In genomic region chr11:79122759-79123158, GRCh38 we compare ENCODE assay signal across 23 cellular contexts.
"Had no signal": no experiment of that assay in that cellular context is flagged by ENCODE, and none has a peak within 500 bp of the region (broad histone marks: within the 10 kb centered on the region; RNA-seq: fewer than 3 reads in every experiment).

No MANE protein-coding gene starts in this region.

- ATAC-seq: left colon, right cardiac atrium had no signal

- H2AFZ ChIP-seq: neural progenitor cell had no signal

- H3K27ac ChIP-seq: brain microvascular endothelial cell, coronary artery, esophagus squamous epithelium, neural progenitor cell, suprapubic skin, tibial nerve had no signal

- H3K4me3 ChIP-seq: coronary artery, esophagus squamous epithelium, neural progenitor cell, suprapubic skin, tibial nerve had no signal

- DNase-seq: activated CD4-positive, alpha-beta memory T cell treated with anti-CD3 and anti-CD28 coated beads for 36 hours; activated CD4-positive, alpha-beta T cell treated with anti-CD3 and anti-CD28 coated beads, Interleukin-2, amount 10 ng/mL, durations not matched to agents 24 days and 14 days; activated CD4-positive, CD25-positive, alpha-beta regulatory T cell treated with anti-CD3 and anti-CD28 coated beads, Interleukin-2, amount 50 U/mL, for 72 hours; activated CD8-positive, alpha-beta memory T cell treated with anti-CD3 and anti-CD28 coated beads, Interleukin-2, amount 50 U/mL, for 4 hours; activated gamma-delta T cell; activated naive CD4-positive, alpha-beta T cell treated with anti-CD3 and anti-CD28 coated beads, Interleukin-2, amount 10 ng/mL, durations not matched to agents 7 days and 5 days; activated T-cell treated with anti-CD3 and anti-CD28 coated beads, Interleukin-2, amount 50 U/mL, for 24 hours; amniotic stem cell; brain microvascular endothelial cell; esophagus squamous epithelium; foreskin melanocyte; left colon; naive B cell; occipital lobe; right cardiac atrium; stimulated activated CD4-positive, alpha-beta T cell treated with anti-CD3 and anti-CD28 coated beads, Interleukin-15, amount 100 ng/mL, for 24 hours; stimulated activated CD4-positive, alpha-beta T cell treated with anti-CD3 and anti-CD28 coated beads, Interleukin-2, amount 100 ng/mL, for 24 hours; stimulated activated naive CD4-positive, alpha-beta T cell; T-helper 2 cell had no signal

- H3K4me2 ChIP-seq: neural progenitor cell had no signal

- H3K9ac ChIP-seq: neural progenitor cell had no signal

- H3K36me3 ChIP-seq: brain microvascular endothelial cell, esophagus squamous epithelium, neural progenitor cell, suprapubic skin, tibial nerve had no signal

- H3K27me3 ChIP-seq: brain microvascular endothelial cell, esophagus squamous epithelium, neural progenitor cell, suprapubic skin, tibial nerve had no signal

- H3K4me1 ChIP-seq: suprapubic skin, tibial nerve had no signal
